In the genomic region with DNA sequence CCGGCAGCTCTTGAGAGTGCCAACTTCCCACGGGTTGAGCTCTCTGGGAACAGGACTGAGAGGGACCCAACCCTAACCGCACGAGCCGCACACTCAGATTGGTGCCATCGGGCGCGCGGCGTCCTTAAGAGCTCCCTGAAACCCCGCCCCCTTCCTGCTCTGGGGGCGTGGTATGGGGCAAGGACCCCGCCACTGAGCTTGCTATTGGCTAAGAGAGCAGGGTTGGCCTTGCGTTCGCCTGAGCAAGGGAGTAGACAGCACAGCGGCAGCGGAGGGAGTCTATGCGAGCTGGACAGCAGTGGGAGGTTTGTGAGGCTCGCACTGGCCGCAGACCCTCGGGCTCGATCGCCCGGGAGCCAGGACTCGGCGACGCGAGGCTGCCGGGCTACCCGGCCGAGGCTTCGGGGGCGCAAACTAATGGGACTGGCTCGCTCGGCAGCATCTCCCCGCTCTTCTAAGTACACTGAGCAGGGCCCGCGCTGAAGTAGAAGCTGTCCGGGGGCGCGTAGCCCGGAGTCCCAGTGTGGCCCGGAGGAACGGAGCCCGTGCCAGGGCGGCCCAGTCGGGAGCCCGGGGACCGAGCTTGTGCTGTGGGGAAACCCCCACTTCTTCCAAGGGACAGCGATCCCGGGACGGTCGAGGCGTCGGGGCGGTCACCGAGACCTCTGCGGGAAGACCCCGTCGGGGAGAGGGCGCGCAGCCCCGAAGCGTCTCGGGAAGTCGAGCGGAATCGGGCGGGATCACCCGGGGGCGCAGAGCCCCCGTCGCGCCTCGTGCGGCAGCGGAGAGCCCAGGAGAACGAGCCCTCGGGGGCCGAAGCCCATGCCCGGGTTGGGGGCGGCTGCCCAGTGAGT, we compare ENCODE assay signal across 8 cellular contexts. TPM values are rescaled to one million over a fixed set of nuclear protein-coding genes. Genes with fewer than 3 reads are reported as not detected.
DNase-seq lines count a peak whose midpoint lies in the region; ATAC-seq and TF ChIP-seq lines count a peak whose summit lies in the region.

A gene (plus strand): TSS at position 282 of the 854 bp plus-strand sequence. CDS start 756 bp downstream, outside the sequence.

- H3K4me3 Mint-ChIP-seq in nephron progenitor cell: peak within 1 kb of the TSS; percentile 96
- peak within 1 kb of the TSS; percentile 83 for H3K4me3 Mint-ChIP-seq in stimulated activated naive CD8-positive, alpha-beta T cell treated with anti-CD3 and anti-CD28 coated beads, Interleukin-15, Interleukin-2, amounts not matched to agents 100 ng/mL and 50 ng/mL, for 24 hours

- no peak for TF ChIP-seq CTCF in LNCaP clone FGC (IDR thresholded peaks at IDR 0.05; ENCODE audit: control insufficient read depth, extremely low read depth, insufficient read depth)
- no peak for TF ChIP-seq CTCF in RWPE2 (IDR thresholded peaks at IDR 0.05; ENCODE audit: poor library complexity, severe bottlenecking)
- TF ChIP-seq CTCF in fibroblast of the aortic adventitia (IDR thresholded peaks at IDR 0.05; ENCODE audit: insufficient read depth, low read length): no peak
- no peak for TF ChIP-seq CTCF in nephron progenitor cell (IDR thresholded peaks at IDR 0.05)

- H3F3A ChIP-seq in GM23248 (ENCODE audit: insufficient read depth): no peaks in the 10 kb centered on the region

- WGBS in GM23248 (ENCODE audit: low coverage in 1 of 2, low lambda C conversion rate in 2 of 2, missing lambda C conversion rate in 2 of 2), 2 experiments: 0 to 2% methylated on average over 24 to 35 of the region's 82 CpGs

- H3K27me3 ChIP-seq in GM23248 (replicated peaks; ENCODE audit: insufficient read depth): no peaks in the 10 kb centered on the region
- no peaks in the 10 kb centered on the region for H3K27me3 ChIP-seq in RWPE2 (ENCODE audit: insufficient read depth, poor library complexity, severe bottlenecking)

- no peaks in the 10 kb centered on the region for H3K36me3 Mint-ChIP-seq in nephron progenitor cell (ENCODE audit: low read depth)
- no peaks in the 10 kb centered on the region for H3K36me3 Mint-ChIP-seq in stimulated activated naive CD8-positive, alpha-beta T cell treated with anti-CD3 and anti-CD28 coated beads, Interleukin-15, Interleukin-2, amounts not matched to agents 100 ng/mL and 50 ng/mL, for 24 hours (ENCODE audit: low read depth)

- H3K36me3 ChIP-seq in GM23248 (ENCODE audit: low read depth) (no peaks in the 10 kb centered on the region), RWPE2 (ENCODE audit: low read depth) (peaks cover 18% of the 10 kb centered on the region)

- peak within 1 kb of the TSS; percentile 92 for H3K4me2 ChIP-seq in GM23248 (ENCODE audit: unreplicated experiment)

- no peaks in the 10 kb centered on the region for H4K20me1 ChIP-seq in GM23248 (ENCODE audit: insufficient read depth)

- H3K9me3 Mint-ChIP-seq in nephron progenitor cell: peaks cover 50% of the 10 kb centered on the region
- no peaks in the 10 kb centered on the region for H3K9me3 Mint-ChIP-seq in stimulated activated naive CD8-positive, alpha-beta T cell treated with anti-CD3 and anti-CD28 coated beads, Interleukin-15, Interleukin-2, amounts not matched to agents 100 ng/mL and 50 ng/mL, for 24 hours

- H3K27ac ChIP-seq in GM23248 (peak within 1 kb of the TSS; percentile 66), RWPE2 (ENCODE audit: poor library complexity, severe bottlenecking) (peak within 1 kb of the TSS; percentile 83)

- DNase-seq in Daoy (ENCODE audit: low read depth) (peak; percentile 93), GM23248 (peak; percentile 95), LNCaP clone FGC (ENCODE audit: low read depth) (peak; percentile 87), RWPE2 (ENCODE audit: low spot score) (peak; percentile 89), fibroblast of the aortic adventitia (ENCODE audit: low read depth) (peak; percentile 95), nephron progenitor cell (peak; percentile 86)
- peak; percentile 94 for DNase-seq in activated effector memory CD4-positive, alpha-beta T cell treated with anti-CD3 and anti-CD28 coated beads, Interleukin-2, amount 50 U/mL, for 16 hours

- in situ Hi-C loops in GM23248 (cut with MboI): loop anchor here (5.0 to 10.0 kb wide), 2 partner anchors 388 to 556 kb away; no protein-coding TSS in a partner anchor

- H3K4me1 Mint-ChIP-seq in nephron progenitor cell: peaks cover 67% of the 10 kb centered on the region
- peaks cover 20% of the 10 kb centered on the region for H3K4me1 Mint-ChIP-seq in stimulated activated naive CD8-positive, alpha-beta T cell treated with anti-CD3 and anti-CD28 coated beads, Interleukin-15, Interleukin-2, amounts not matched to agents 100 ng/mL and 50 ng/mL, for 24 hours (ENCODE audit: low read depth)

- peak within 1 kb of the TSS; percentile 77 for H2AFZ ChIP-seq in GM23248

- no peaks in the 10 kb centered on the region for H3K9me2 ChIP-seq in GM23248 (ENCODE audit: insufficient read depth)

- peaks cover 6% of the 10 kb centered on the region for H3K27me3 Mint-ChIP-seq in nephron progenitor cell (ENCODE audit: low read depth, poor library complexity)
- no peaks in the 10 kb centered on the region for H3K27me3 Mint-ChIP-seq in stimulated activated naive CD8-positive, alpha-beta T cell treated with anti-CD3 and anti-CD28 coated beads, Interleukin-15, Interleukin-2, amounts not matched to agents 100 ng/mL and 50 ng/mL, for 24 hours

- H3K9ac ChIP-seq in GM23248: peak within 1 kb of the TSS; percentile 78

- H3K4me3 ChIP-seq in GM23248 (peak within 1 kb of the TSS; percentile 84), LNCaP clone FGC (ENCODE audit: low read depth, low read length) (peak within 1 kb of the TSS; percentile 66), RWPE2 (ENCODE audit: severe bottlenecking) (peak within 1 kb of the TSS; percentile 91), fibroblast of the aortic adventitia (ENCODE audit: low read depth, low read length) (peak within 1 kb of the TSS; percentile 77)

- ATAC-seq in RWPE2 (ENCODE audit: low read depth): peak; percentile 71

- H3K79me2 ChIP-seq in GM23248 (ENCODE audit: insufficient read depth): peaks cover 12% of the 10 kb centered on the region; the same call in 1 of the 2 replicates

- H3K4me1 ChIP-seq in GM23248 (ENCODE audit: insufficient read depth) (0 out of 2 replicates have a peak, but pooled peaks cover 3% of the 10 kb centered on the region), RWPE2 (ENCODE audit: insufficient read depth, poor library complexity, severe bottlenecking) (peaks cover 6% of the 10 kb centered on the region)

- H3K27ac Mint-ChIP-seq in nephron progenitor cell: peak within 1 kb of the TSS; percentile 94
- peak within 1 kb of the TSS; percentile 72 for H3K27ac Mint-ChIP-seq in stimulated activated naive CD8-positive, alpha-beta T cell treated with anti-CD3 and anti-CD28 coated beads, Interleukin-15, Interleukin-2, amounts not matched to agents 100 ng/mL and 50 ng/mL, for 24 hours

- no peaks in the 10 kb centered on the region for H3K9me3 ChIP-seq in GM23248 (ENCODE audit: low read depth)
- no peaks in the 10 kb centered on the region for H3K9me3 ChIP-seq in RWPE2 (ENCODE audit: severe bottlenecking)

RNA-seq across cellular contexts. Expression of the gene that starts here (rescaled TPM):
- total RNA-seq in Daoy (2014; rRNA removed; shearing (Covaris generic)): 12.9 and 14.9 TPM in 2 replicates
- total RNA-seq in GM23248 (2014; rRNA removed; shearing (Covaris generic)): 12.6 and 15.8 TPM in 2 replicates
- 4.7 and 5.3 TPM in 2 replicates for polyA plus RNA-seq in GM23248 (2016; fragmentation: Nextera tagmentation; extraction: Ambion mirVana)
- total RNA-seq in fibroblast of the aortic adventitia (ENCODE audit: low replicate concordance): 7.4 and 29.7 TPM in 2 replicates

Comparison
In these comparisons a context has a peak if more than half of its experiments do, and no peak if none do; other contexts are left out.
1. Peak in every context shown above with its lines: DNase-seq, ATAC-seq, H3K4me3 ChIP-seq and H3K27ac ChIP-seq.